10 cellular contexts compared by ENCODE assay signal in genomic region chr6:135146160-135146920, GRCh38. TPM values are rescaled to one million over a fixed set of nuclear protein-coding genes. Genes with fewer than 3 reads are reported as not detected.
DNase-seq lines count a peak whose midpoint lies in the region; ATAC-seq and TF ChIP-seq lines count a peak whose summit lies in the region.
"Had no signal": no experiment of that assay in that cellular context is flagged by ENCODE, and none has a peak within 500 bp of the region (broad histone marks: within the 10 kb centered on the region; RNA-seq: fewer than 3 reads in every experiment).

No MANE protein-coding gene starts in this region.

- no peak for TF ChIP-seq POLR2A in upper lobe of left lung (IDR thresholded peaks at IDR 0.05)

- H3K36me3 ChIP-seq in OCI-LY1 (ENCODE audit: insufficient read depth, low read length) (no peaks in the 10 kb centered on the region), upper lobe of left lung (no peaks in the 10 kb centered on the region)

- H3K27ac ChIP-seq in OCI-LY1 (ENCODE audit: low read depth, low read length, poor library complexity, severe bottlenecking) (peak overlapping the region; percentile 3), upper lobe of left lung (peak overlapping the region in 1 of 4 donors; percentile 8)

- no peaks in the 10 kb centered on the region for H3K27me3 ChIP-seq in OCI-LY1 (ENCODE audit: insufficient read depth, low read length)
- H3K27me3 ChIP-seq in upper lobe of left lung, result no peaks in the 10 kb centered on the region

- H3K27me3 Mint-ChIP-seq in activated naive CD4-positive, alpha-beta T cell treated with anti-CD3 and anti-CD28 coated beads, Interleukin-2, amount 50 U/mL, for 24 hours, result no peaks in the 10 kb centered on the region
- no peaks in the 10 kb centered on the region for H3K27me3 Mint-ChIP-seq in stimulated activated naive CD8-positive, alpha-beta T cell treated with anti-CD3 and anti-CD28 coated beads, Interleukin-15, Interleukin-2, amounts not matched to agents 100 ng/mL and 50 ng/mL, for 24 hours

- peak overlapping the region; percentile 97 for H3K27ac Mint-ChIP-seq in activated naive CD4-positive, alpha-beta T cell treated with anti-CD3 and anti-CD28 coated beads, Interleukin-2, amount 50 U/mL, for 24 hours
- H3K27ac Mint-ChIP-seq in stimulated activated naive CD8-positive, alpha-beta T cell treated with anti-CD3 and anti-CD28 coated beads, Interleukin-15, Interleukin-2, amounts not matched to agents 100 ng/mL and 50 ng/mL, for 24 hours, result peak overlapping the region; percentile 94
- H3K27ac Mint-ChIP-seq: CD8-positive, alpha-beta T cell; progenitor cell of endocrine pancreas had no signal

- peaks cover 52% of the 10 kb centered on the region for H3K4me1 Mint-ChIP-seq in activated naive CD4-positive, alpha-beta T cell treated with anti-CD3 and anti-CD28 coated beads, Interleukin-2, amount 50 U/mL, for 24 hours
- H3K4me1 Mint-ChIP-seq in stimulated activated naive CD8-positive, alpha-beta T cell treated with anti-CD3 and anti-CD28 coated beads, Interleukin-15, Interleukin-2, amounts not matched to agents 100 ng/mL and 50 ng/mL, for 24 hours (ENCODE audit: low read depth), result peaks cover 66% of the 10 kb centered on the region

- no peaks in the 10 kb centered on the region for H3K9me3 Mint-ChIP-seq in activated naive CD4-positive, alpha-beta T cell treated with anti-CD3 and anti-CD28 coated beads, Interleukin-2, amount 50 U/mL, for 24 hours
- H3K9me3 Mint-ChIP-seq in stimulated activated naive CD8-positive, alpha-beta T cell treated with anti-CD3 and anti-CD28 coated beads, Interleukin-15, Interleukin-2, amounts not matched to agents 100 ng/mL and 50 ng/mL, for 24 hours, result no peaks in the 10 kb centered on the region
- H3K9me3 Mint-ChIP-seq: CD8-positive, alpha-beta T cell had no signal

- H3K4me1 ChIP-seq in OCI-LY1 (ENCODE audit: insufficient read depth, low read length, severe bottlenecking) (peaks cover 56% of the 10 kb centered on the region), upper lobe of left lung (no peaks in the 10 kb centered on the region)

- no peaks in the 10 kb centered on the region for H3K36me3 Mint-ChIP-seq in activated naive CD4-positive, alpha-beta T cell treated with anti-CD3 and anti-CD28 coated beads, Interleukin-2, amount 50 U/mL, for 24 hours
- no peaks in the 10 kb centered on the region for H3K36me3 Mint-ChIP-seq in stimulated activated naive CD8-positive, alpha-beta T cell treated with anti-CD3 and anti-CD28 coated beads, Interleukin-15, Interleukin-2, amounts not matched to agents 100 ng/mL and 50 ng/mL, for 24 hours (ENCODE audit: low read depth)
- H3K36me3 Mint-ChIP-seq: CD8-positive, alpha-beta T cell had no signal

- H3K4me3 Mint-ChIP-seq in activated naive CD4-positive, alpha-beta T cell treated with anti-CD3 and anti-CD28 coated beads, Interleukin-2, amount 50 U/mL, for 24 hours, result no peak overlapping the region
- peak overlapping the region; percentile 46 for H3K4me3 Mint-ChIP-seq in stimulated activated naive CD8-positive, alpha-beta T cell treated with anti-CD3 and anti-CD28 coated beads, Interleukin-15, Interleukin-2, amounts not matched to agents 100 ng/mL and 50 ng/mL, for 24 hours
- H3K4me3 Mint-ChIP-seq: CD8-positive, alpha-beta T cell had no signal

- H2AFZ ChIP-seq in OCI-LY1 (ENCODE audit: low read length), result peak overlapping the region; percentile 16; the same call in 1 of the 2 replicates

- no peak for DNase-seq in activated naive CD4-positive, alpha-beta T cell treated with Interleukin-2 at 50 U/mL for 16 hours
- peak; percentile 90 for DNase-seq in choroid plexus epithelial cell (ENCODE audit: low read depth)
- DNase-seq in upper lobe of left lung, result no peak
- no peak for DNase-seq in C1 segment of cervical spinal cord (lab: John Stamatoyannopoulos, UW)
- DNase-seq: CD8-positive, alpha-beta T cell had no signal

- no peak overlapping the region for H3K4me3 ChIP-seq in OCI-LY1 (ENCODE audit: low read depth, low read length, poor library complexity, severe bottlenecking)
- no peak overlapping the region for H3K4me3 ChIP-seq in choroid plexus epithelial cell (ENCODE audit: low read depth, low read length)
- H3K4me3 ChIP-seq in upper lobe of left lung, result no peak overlapping the region

- no peaks in the 10 kb centered on the region for H3F3A ChIP-seq in OCI-LY1 (ENCODE audit: insufficient read depth, low read length)

- TF ChIP-seq CTCF in OCI-LY1 (IDR thresholded peaks at IDR 0.05; ENCODE audit: low read length) (no peak), choroid plexus epithelial cell (conservative IDR thresholded peaks at IDR 0.05; ENCODE audit: low read depth, low read length) (no peak), upper lobe of left lung (IDR thresholded peaks at IDR 0.05) (no peak)

- H3K9me3 ChIP-seq in OCI-LY1 (ENCODE audit: low read length) (no peaks in the 10 kb centered on the region), upper lobe of left lung (no peaks in the 10 kb centered on the region)

- H4K20me1 ChIP-seq in OCI-LY1 (ENCODE audit: insufficient read depth, low read length), result no peaks in the 10 kb centered on the region

- H3K9ac ChIP-seq in OCI-LY1 (ENCODE audit: low read length), result no peak overlapping the region

- no peaks in the 10 kb centered on the region for H3K9me2 ChIP-seq in OCI-LY1 (ENCODE audit: low read depth, low read length)

- WGBS in upper lobe of left lung, 2 donors, result 83 to 86% methylated on average over 7 of the region's 7 CpGs

- no peak overlapping the region for H3K4me2 ChIP-seq in OCI-LY1 (ENCODE audit: low read length)

- no peak for TF ChIP-seq EP300 in upper lobe of left lung (IDR thresholded peaks at IDR 0.05)

- no peak for ATAC-seq in upper lobe of left lung (ENCODE audit: low FRiP score in 2 of 2)
- no peak for ATAC-seq in HG02763 (IDR thresholded peaks at IDR 0.05; ENCODE audit: unreplicated experiment)

- H3K79me2 ChIP-seq in OCI-LY1 (ENCODE audit: insufficient read depth, low read length), result no peaks in the 10 kb centered on the region

RNA-seq across cellular contexts. Expression of gene MYB, which starts 34.8 kb away (rescaled TPM):
- 10 to 100 TPM in 2 of 6 donors, 1 to 10 TPM in 4; 1.9 to 17.2 (median 4.7) TPM for total RNA-seq in upper lobe of left lung
